Comparison of ENCODE assay signal across 8 cellular contexts in the genomic region with DNA sequence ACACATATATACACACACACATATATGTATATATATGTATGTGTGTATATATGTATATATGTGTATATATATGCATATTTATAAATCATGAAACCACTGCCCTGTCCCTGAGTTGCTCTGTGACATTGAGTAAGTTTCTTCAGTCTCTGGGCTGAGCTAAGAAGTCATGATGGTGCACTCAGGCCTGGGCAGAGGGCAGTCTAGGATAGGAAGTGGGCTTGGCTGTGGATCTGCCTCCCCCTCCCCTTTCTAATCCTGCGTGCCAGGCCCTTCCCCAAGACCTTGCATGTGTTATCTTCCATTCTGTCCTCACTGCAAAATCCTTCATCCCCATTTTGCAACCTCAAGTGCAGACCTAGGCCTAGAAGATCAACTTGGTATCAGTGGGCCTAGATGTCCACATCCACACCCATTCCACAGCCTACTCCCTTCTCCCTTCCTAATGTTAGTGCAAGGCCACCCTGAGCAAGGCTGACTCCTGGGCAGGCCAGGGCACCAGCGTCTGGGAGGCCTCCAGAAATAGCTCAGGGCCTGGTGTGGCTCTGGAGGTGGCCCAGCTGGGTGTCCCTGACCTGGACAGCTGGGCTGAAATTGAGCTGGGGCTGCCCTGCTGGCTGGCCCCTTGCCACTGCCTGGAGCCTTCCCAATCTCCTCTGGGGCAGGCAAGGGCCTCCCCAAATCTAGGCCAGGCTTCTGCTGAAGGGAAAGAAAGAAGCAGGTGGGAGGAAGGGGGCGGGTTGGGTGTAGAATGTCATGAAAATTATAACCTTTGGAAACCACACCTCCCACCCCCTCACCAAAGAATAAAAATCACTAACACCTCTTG. TPM values are rescaled to one million over a fixed set of nuclear protein-coding genes. Genes with fewer than 3 reads are reported as not detected.
DNase-seq lines count a peak whose midpoint lies in the region; ATAC-seq and TF ChIP-seq lines count a peak whose summit lies in the region.

No MANE protein-coding gene starts in this region.

- no peaks in the 10 kb centered on the region; the same call in 1 of the 2 replicates for H3K36me3 ChIP-seq in RWPE2 (ENCODE audit: low read depth)
- H3K36me3 ChIP-seq in duodenal mucosa (ENCODE audit: control insufficient read depth in 1 of 2, insufficient read depth in 2 of 2, low read length in 2 of 2) = no peaks in the 10 kb centered on the region

- no peaks in the 10 kb centered on the region for H3K9me3 ChIP-seq in RWPE2 (ENCODE audit: severe bottlenecking)
- no peaks in the 10 kb centered on the region for H3K9me3 ChIP-seq in duodenal mucosa (ENCODE audit: control insufficient read depth in 1 of 2, low read length in 2 of 2)

- DNase-seq in GM10248 (ENCODE audit: extremely low spot score) (no peak), RWPE2 (ENCODE audit: low spot score) (no peak), posterior vena cava (ENCODE audit: low spot score) (peak; percentile 26), AG08396 (ENCODE audit: low spot score) (no peak), NCI-H146 treated with DMSO at 0.1 percent for 48 hours (lab: John Stamatoyannopoulos, UW; ENCODE audit: unreplicated experiment) (no peak), DMS153 (lab: John Stamatoyannopoulos, UW) (no peak), NCI-H2029 treated with DMSO at 0.1 percent for 48 hours (lab: John Stamatoyannopoulos, UW) (no peak)

- H3K4me1 ChIP-seq in RWPE2 (ENCODE audit: insufficient read depth, poor library complexity, severe bottlenecking) (peaks cover 18% of the 10 kb centered on the region), duodenal mucosa (ENCODE audit: control insufficient read depth in 1 of 2, insufficient read depth in 2 of 2, low read length in 2 of 2) (peaks cover 17 to 32% of the 10 kb centered on the region in 2 donors)

- POLR2A ChIA-PET in GM10248 (lab: Yijun Ruan, JAX) = no interaction called here

- CTCF ChIA-PET in GM10248 (lab: Yijun Ruan, JAX) = interaction anchor here (1.4 to 1.5 kb wide), 2 partner anchors 19 to 121 kb away, joined by 5 read pairs; no protein-coding TSS in a partner anchor

- intact Hi-C loops in posterior vena cava (cut with DNase I) = no loop called here

- peak; percentile 14 for TF ChIP-seq CTCF in GM10248 (IDR thresholded peaks at IDR 0.05; ENCODE audit: control extremely low read depth, extremely low read depth, low read depth, missing control alignments)
- peak; percentile 18 for TF ChIP-seq CTCF in RWPE2 (IDR thresholded peaks at IDR 0.05; ENCODE audit: poor library complexity, severe bottlenecking)

- H3K27ac ChIP-seq in RWPE2 (ENCODE audit: poor library complexity, severe bottlenecking) (peak overlapping the region; percentile 43), duodenal mucosa (ENCODE audit: low read depth, low read length) (no peak overlapping the region)

- H3K27me3 ChIP-seq in RWPE2 (ENCODE audit: insufficient read depth, poor library complexity, severe bottlenecking) (no peaks in the 10 kb centered on the region), duodenal mucosa (ENCODE audit: control insufficient read depth in 1 of 2, insufficient read depth in 2 of 2, low read length in 2 of 2) (no peaks in the 10 kb centered on the region)

- peak overlapping the region; percentile 17 to 18 for H3K9ac ChIP-seq in duodenal mucosa (ENCODE audit: low read depth in 1 of 2, low read length in 2 of 2)

- no peak overlapping the region for H3K4me3 ChIP-seq in RWPE2 (ENCODE audit: severe bottlenecking)
- peak overlapping the region; percentile 37 to 92 for H3K4me3 ChIP-seq in duodenal mucosa (ENCODE audit: low read depth in 1 of 2, low read length in 2 of 2)

- ATAC-seq in RWPE2 (ENCODE audit: low read depth) = no peak

RNA-seq across cellular contexts. Expression of a gene that starts 1.9 kb away (rescaled TPM):
- 1 to 10 TPM; 2.7 to 4.0 TPM for total RNA-seq in posterior vena cava
